In the genomic region with DNA sequence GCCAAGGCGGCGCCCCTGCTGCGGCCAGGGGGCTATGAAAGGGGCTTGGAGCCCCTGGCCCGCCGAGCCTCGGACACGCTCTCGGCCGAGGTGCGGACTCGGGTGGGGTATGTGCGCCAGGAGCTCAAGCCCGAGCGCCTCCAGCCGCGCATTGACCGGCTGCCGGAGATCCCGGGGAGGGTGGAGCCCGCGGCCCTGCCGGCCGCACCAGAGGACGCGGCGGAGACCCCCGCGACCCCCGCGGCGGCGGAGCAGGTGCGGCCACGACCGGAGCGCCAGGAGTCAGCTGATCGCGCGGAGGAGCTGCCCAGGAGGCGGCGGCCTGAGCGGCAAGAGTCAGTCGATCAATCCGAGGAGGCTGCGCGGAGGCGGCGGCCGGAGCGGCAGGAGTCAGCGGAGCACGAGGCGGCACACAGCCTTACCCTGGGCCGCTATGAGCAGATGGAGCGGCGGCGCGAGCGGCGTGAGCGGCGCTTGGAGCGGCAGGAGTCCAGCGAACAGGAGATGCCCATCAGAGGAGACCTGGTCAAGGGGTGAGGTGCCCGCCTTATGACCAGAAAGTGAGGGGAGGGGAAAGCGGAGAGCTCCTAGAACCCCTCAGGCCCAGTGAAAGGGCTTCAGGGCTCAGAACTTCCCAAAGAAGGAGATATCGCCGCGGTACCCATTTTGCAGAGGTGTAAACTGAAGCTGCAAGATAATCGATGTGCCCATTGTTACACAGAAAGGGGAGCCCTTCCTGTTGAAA, we compare ENCODE assay signal across 10 cellular contexts. TPM values are rescaled to one million over a fixed set of nuclear protein-coding genes. Genes with fewer than 3 reads are reported as not detected.
DNase-seq lines count a peak whose midpoint lies in the region; ATAC-seq, FAIRE-seq and TF ChIP-seq lines count a peak whose summit lies in the region.
"Had no signal": no experiment of that assay in that cellular context is flagged by ENCODE, and none has a peak within 500 bp of the region (broad histone marks: within the 10 kb centered on the region; RNA-seq: fewer than 3 reads in every experiment).

No MANE protein-coding gene starts in this region.

- no peaks in the 10 kb centered on the region for H3K9me2 ChIP-seq in neural cell (ENCODE audit: insufficient read depth, low read length)

- H3K4me1 ChIP-seq in endothelial cell of umbilical vein (ENCODE audit: control insufficient read depth, extremely low read depth, insufficient read depth, low read length), result peaks cover 4% of the 10 kb centered on the region

- no TSS peak for BruUV-seq in endothelial cell of umbilical vein (replicated peaks; lab: Mats Ljungman, UMichigan)

- no peaks in the 10 kb centered on the region for H4K20me1 ChIP-seq in endothelial cell of umbilical vein (replicated peaks; ENCODE audit: control insufficient read depth, extremely low read depth, insufficient read depth, low read length)
- no peaks in the 10 kb centered on the region for H4K20me1 ChIP-seq in neural cell (ENCODE audit: insufficient read depth)

- intact Hi-C loops in endothelial cell of umbilical vein (cut with micrococcal nuclease), result no loop called here

- H3K9ac ChIP-seq in endothelial cell of umbilical vein (replicated peaks; ENCODE audit: extremely low read depth, insufficient read depth, low read length) (no peak overlapping the region), neural cell (ENCODE audit: low read length) (no peak overlapping the region)

- H3K27ac ChIP-seq in AG04450 (ENCODE audit: low read depth, low read length) (no peak overlapping the region), endothelial cell of umbilical vein (ENCODE audit: insufficient read depth, low read depth, low read length) (no peak overlapping the region), neural cell (ENCODE audit: low read length) (no peak overlapping the region)

- no peaks in the 10 kb centered on the region for H3K36me3 Mint-ChIP-seq in HFFc6 (ENCODE audit: low read depth)

- H3K27ac Mint-ChIP-seq in HFFc6, result no peak overlapping the region

- H3K27me3 Mint-ChIP-seq in HFFc6 (ENCODE audit: insufficient read depth), result peaks cover 17% of the 10 kb centered on the region

- no peak for TF ChIP-seq EP300 in neural cell (conservative IDR thresholded peaks at IDR 0.05; ENCODE audit: poor library complexity, severe bottlenecking)

- dilution Hi-C loops in endothelial cell of umbilical vein (cut with MboI; ENCODE audit: extremely low pct_ligation_motif_present, low sequenced_read_pairs), result no loop called here

- DNase-seq in AG04450 (ENCODE audit: low read depth, low spot score) (no peak), HFFc6 (no peak), endothelial cell of umbilical vein (ENCODE audit: low read depth, low spot score) (no peak), NCI-H146 (lab: John Stamatoyannopoulos, UW) (no peak), RKO (ENCODE audit: low spot score) (no peak)
- DNase-seq in stimulated activated naive CD4-positive, alpha-beta T cell (lab: John Stamatoyannopoulos, UW), result no peak
- DNase-seq: NCI-H526 treated with DMSO at 0.1 percent for 48 hours had no signal

- POLR2A ChIA-PET in AG04450 (lab: Yijun Ruan, JAX) (no interaction called here), endothelial cell of umbilical vein (lab: Charles Lee) (no interaction called here)

- no peak for FAIRE-seq in endothelial cell of umbilical vein (lab: Jason Lieb, UNC)
- FAIRE-seq: GM12891 had no signal

- no peaks in the 10 kb centered on the region for H3K79me2 ChIP-seq in endothelial cell of umbilical vein (ENCODE audit: control insufficient read depth, insufficient read depth, low read length)
- H3K79me2 ChIP-seq in neural cell (replicated peaks; ENCODE audit: insufficient read depth, low read length), result no peaks in the 10 kb centered on the region

- no peaks in the 10 kb centered on the region for H3F3A ChIP-seq in neural cell (ENCODE audit: insufficient read depth, low read length, poor library complexity, severe bottlenecking)

- peak overlapping the region; percentile 56; the same call in 1 of the 2 replicates for H3K4me3 Mint-ChIP-seq in HFFc6

- H3K4me2 ChIP-seq in endothelial cell of umbilical vein (ENCODE audit: insufficient read depth, low read length) (no peak overlapping the region), neural cell (ENCODE audit: low read length) (no peak overlapping the region)

- TF ChIP-seq POLR2A in endothelial cell of umbilical vein (IDR thresholded peaks at IDR 0.05; ENCODE audit: low read depth, low read length), result no peak

- H3K4me1 Mint-ChIP-seq in HFFc6 (ENCODE audit: low read depth), result peaks cover 23% of the 10 kb centered on the region

- H3K36me3 ChIP-seq in endothelial cell of umbilical vein (ENCODE audit: control insufficient read depth in 2 of 2, extremely low read depth in 1 of 2, insufficient read depth in 2 of 2, low read length in 2 of 2) (no peaks in the 10 kb centered on the region), neural cell (ENCODE audit: insufficient read depth, low read length) (no peaks in the 10 kb centered on the region)

- no peaks in the 10 kb centered on the region for H3K9me1 ChIP-seq in endothelial cell of umbilical vein (replicated peaks; ENCODE audit: control insufficient read depth, extremely low read depth, insufficient read depth, low read length)

- H3K4me3 ChIP-seq in AG04450 (ENCODE audit: low read depth, low read length) (peak overlapping the region; percentile 51), endothelial cell of umbilical vein (replicated peaks in 1 of 3; ENCODE audit: insufficient read depth in 1 of 3, low read depth in 1 of 3, low read length in 3 of 3) (no peak overlapping the region), neural cell (ENCODE audit: low read length) (peak overlapping the region; percentile 31)

- TF ChIP-seq CTCF in AG04450 (IDR thresholded peaks at IDR 0.05; ENCODE audit: low read depth, low read length), result no peak
- no peak for TF ChIP-seq CTCF in HFFc6 (IDR thresholded peaks at IDR 0.05)
- TF ChIP-seq CTCF in endothelial cell of umbilical vein (IDR thresholded peaks at IDR 0.05; ENCODE audit: extremely low read depth in 1 of 2, insufficient read depth in 1 of 2, low read depth in 1 of 2, low read length in 2 of 2), result no peak
- no peak for TF ChIP-seq CTCF in neural cell (IDR thresholded peaks at IDR 0.05; ENCODE audit: poor library complexity, severe bottlenecking)

- no peaks in the 10 kb centered on the region for H3K9me3 Mint-ChIP-seq in HFFc6

- TF ChIP-seq RAD21 in neural cell (conservative IDR thresholded peaks at IDR 0.05), result no peak

- H3K9me3 ChIP-seq in AG04450 (ENCODE audit: control insufficient read depth, insufficient read depth, low read length), result peaks cover 3% of the 10 kb centered on the region; the same call in 1 of the 2 replicates
- H3K9me3 ChIP-seq in endothelial cell of umbilical vein (replicated peaks; ENCODE audit: control insufficient read depth, insufficient read depth, low read length), result no peaks in the 10 kb centered on the region
- H3K9me3 ChIP-seq in neural cell (ENCODE audit: low read length), result no peaks in the 10 kb centered on the region

- H3K27me3 ChIP-seq in AG04450 (ENCODE audit: control insufficient read depth, insufficient read depth, low read length) (peaks cover 18% of the 10 kb centered on the region), endothelial cell of umbilical vein (ENCODE audit: control insufficient read depth in 2 of 2, insufficient read depth in 2 of 2, low read length in 2 of 2) (peaks cover 22 to 26% of the 10 kb centered on the region in 2 experiments), neural cell (ENCODE audit: insufficient read depth, low read depth, low read length) (peaks cover 41% of the 10 kb centered on the region)

- ATAC-seq in GM18909 (IDR thresholded peaks at IDR 0.05; ENCODE audit: poor library complexity, unreplicated experiment), result no peak

- no peak overlapping the region for H2AFZ ChIP-seq in endothelial cell of umbilical vein (ENCODE audit: low read depth, low read length)
- H2AFZ ChIP-seq in neural cell (ENCODE audit: low read depth, low read length), result no peak overlapping the region

- CTCF ChIA-PET in AG04450 (lab: Charles Lee) (interaction anchor here (1.0 to 1.7 kb wide), 5 partner anchors 27 to 104 kb away, joined by 3 to 5 read pairs (median 3); no protein-coding TSS in a partner anchor), endothelial cell of umbilical vein (lab: Charles Lee) (interaction anchor here (1.0 to 1.5 kb wide), 6 partner anchors 12 to 104 kb away, joined by 3 to 8 read pairs (median 4); no protein-coding TSS in a partner anchor)

TF ChIP-seq in endothelial cell of umbilical vein, 7 proteins besides CTCF, POLR2A, EP300 and RAD21 (continues in another document):
- TF ChIP-seq FOS (IDR thresholded peaks at IDR 0.05; ENCODE audit: borderline replicate concordance, insufficient read depth, low read length), result no peak

RNA-seq across cellular contexts. Expression of gene SHKBP1, which starts 8.8 kb away (rescaled TPM):
- 42.5 and 62.7 TPM in 2 replicates for polyA plus RNA-seq in AG04450 (2011; rRNA removed)
- polyA minus RNA-seq in AG04450 (2011; rRNA and poly(A)+ RNA removed), result 65.5 and 108 TPM in 2 replicates
- 10 to 100 TPM; 58.5 to 95.2 (median 83.0) TPM for total RNA-seq in HFFc6 (2021; fragmentation: NEBNext Ultra II Directional; extraction: Animal tissue kit (Norgen Biotek cat#: 25700))
- total RNA-seq in endothelial cell of umbilical vein, result 100 and 106 TPM in 2 replicates
- polyA plus RNA-seq in endothelial cell of umbilical vein, result 113 and 171 TPM in 2 replicates
- polyA plus RNA-seq in endothelial cell of umbilical vein (2011; cell fraction: cytosol; rRNA removed), result 67.5 and 75.3 TPM in 2 replicates
- polyA plus RNA-seq in endothelial cell of umbilical vein (2011; cell fraction: nucleus; rRNA removed), result 115 and 165 TPM in 2 replicates
- 90.1 and 118 TPM in 2 replicates for polyA plus RNA-seq in endothelial cell of umbilical vein (2012)
- 56.6 and 78.9 TPM in 2 replicates for polyA minus RNA-seq in endothelial cell of umbilical vein
- polyA minus RNA-seq in endothelial cell of umbilical vein (2011; cell fraction: cytosol; rRNA and poly(A)+ RNA removed), result 72.2 TPM
- polyA minus RNA-seq in endothelial cell of umbilical vein (2011; cell fraction: nucleus; rRNA and poly(A)+ RNA removed), result 28.8 and 52.6 TPM in 2 replicates
- 3.8 and 6.3 TPM in 2 replicates for polyA plus RNA-seq in neural cell
- polyA minus RNA-seq in neural cell, result 8.6 and 13.1 TPM in 2 replicates

RNA-seq across cellular contexts. Expression of gene LTBP4, which starts 33.2 kb away (rescaled TPM):
- 41.3 and 70.3 TPM in 2 replicates for polyA plus RNA-seq in AG04450 (2011; rRNA removed)
- 41.9 and 53.5 TPM in 2 replicates for polyA minus RNA-seq in AG04450 (2011; rRNA and poly(A)+ RNA removed)
- 10 to 100 TPM; 36.6 to 54.9 (median 51.4) TPM for total RNA-seq in HFFc6 (2021; fragmentation: NEBNext Ultra II Directional; extraction: Animal tissue kit (Norgen Biotek cat#: 25700))
- total RNA-seq in endothelial cell of umbilical vein, result 38.0 and 67.4 TPM in 2 replicates
- 25.9 and 31.4 TPM in 2 replicates for polyA plus RNA-seq in endothelial cell of umbilical vein
- 17.5 and 20.4 TPM in 2 replicates for polyA plus RNA-seq in endothelial cell of umbilical vein (2011; cell fraction: cytosol; rRNA removed)
- 93.6 and 95.8 TPM in 2 replicates for polyA plus RNA-seq in endothelial cell of umbilical vein (2011; cell fraction: nucleus; rRNA removed)
- 72.8 and 137 TPM in 2 replicates for polyA plus RNA-seq in endothelial cell of umbilical vein (2012)
- polyA minus RNA-seq in endothelial cell of umbilical vein, result 18.8 and 20.0 TPM in 2 replicates
- 34.3 TPM for polyA minus RNA-seq in endothelial cell of umbilical vein (2011; cell fraction: cytosol; rRNA and poly(A)+ RNA removed)
- polyA minus RNA-seq in endothelial cell of umbilical vein (2011; cell fraction: nucleus; rRNA and poly(A)+ RNA removed), result 17.3 and 24.0 TPM in 2 replicates
- polyA plus RNA-seq in neural cell, result 55.6 and 59.7 TPM in 2 replicates
- polyA minus RNA-seq in neural cell, result 47.0 and 49.8 TPM in 2 replicates

Comparison
In these comparisons a context has a peak if more than half of its experiments do, and no peak if none do; other contexts are left out.
1. H3K4me3 ChIP-seq: peak in AG04450 (single experiment) and neural cell (single experiment); none in endothelial cell of umbilical vein (0 of 3).